ENCODE assay signal across 1 cellular context in genomic region chr11:72483412-72484186, GRCh38.
TF ChIP-seq lines count a peak whose summit lies in the region.

No MANE protein-coding gene starts in this region.

TF ChIP-seq in SK-N-SH treated with all-trans-retinoic acid at 6 μM for 48 hours, 23 proteins besides CTCF, POLR2A, EP300 and RAD21 (continued from another document):
- TF ChIP-seq CREB5 (CRISPR knock-in tag; IDR thresholded peaks at IDR 0.05; ENCODE audit: low read depth) = no peak
- no peak for TF ChIP-seq OSR1 (CRISPR knock-in tag; IDR thresholded peaks at IDR 0.05)
- TF ChIP-seq PATZ1 (CRISPR knock-in tag; IDR thresholded peaks at IDR 0.05; ENCODE audit: borderline replicate concordance) = no peak
- TF ChIP-seq ZNF8 (CRISPR knock-in tag; IDR thresholded peaks at IDR 0.05) = no peak
- no peak for TF ChIP-seq TOX (CRISPR knock-in tag; IDR thresholded peaks at IDR 0.05; ENCODE audit: borderline replicate concordance)
- TF ChIP-seq TSHZ2 (CRISPR knock-in tag; IDR thresholded peaks at IDR 0.05) = no peak
- no peak for TF ChIP-seq ZNF70 (CRISPR knock-in tag; IDR thresholded peaks at IDR 0.05)
- no peak for TF ChIP-seq PPARA (CRISPR knock-in tag; IDR thresholded peaks at IDR 0.05; ENCODE audit: borderline replicate concordance)
- no peak for TF ChIP-seq ZC3H10 (CRISPR knock-in tag; IDR thresholded peaks at IDR 0.05)
- TF ChIP-seq ZNF565 (CRISPR knock-in tag; conservative IDR thresholded peaks at IDR 0.05; ENCODE audit: low read depth) = no peak
- no peak for TF ChIP-seq ZFP30 (CRISPR knock-in tag; IDR thresholded peaks at IDR 0.05)
- no peak for TF ChIP-seq SNAI2 (CRISPR knock-in tag; IDR thresholded peaks at IDR 0.05)
